Comparison of ENCODE assay signal across 8 cellular contexts in the genomic region with DNA sequence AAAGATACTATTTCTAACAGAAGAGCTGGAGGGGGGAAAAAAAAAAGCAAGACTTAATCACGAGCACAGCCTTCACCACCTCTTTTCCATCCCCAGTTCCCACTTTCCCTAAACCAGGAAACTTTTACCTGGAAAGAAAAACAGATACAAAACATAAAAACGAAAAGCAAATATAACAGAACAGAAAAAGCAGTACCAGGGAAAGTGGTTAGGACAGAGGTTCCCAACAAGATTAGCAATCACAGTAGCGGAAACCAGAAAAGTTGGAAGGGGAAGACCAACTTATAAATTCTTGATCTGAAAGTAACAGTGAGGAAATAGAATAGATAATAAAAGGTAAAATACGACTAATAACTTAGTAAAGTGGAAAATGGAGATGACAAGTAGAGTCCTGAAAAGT. TPM values are rescaled to one million over a fixed set of nuclear protein-coding genes. Genes with fewer than 3 reads are reported as not detected.
DNase-seq lines count a peak whose midpoint lies in the region; ATAC-seq, FAIRE-seq and TF ChIP-seq lines count a peak whose summit lies in the region.

No MANE protein-coding gene starts in this region.

- H3K27ac ChIP-seq in right cardiac atrium (ENCODE audit: low read length) = no peak overlapping the region

- H3K4me3 ChIP-seq in H7 (ENCODE audit: insufficient read depth, low read depth, low read length) (peak overlapping the region; percentile 93), right cardiac atrium (ENCODE audit: low read length) (peak overlapping the region; percentile 94), skeletal muscle satellite cell (ENCODE audit: low read length) (peak overlapping the region; percentile 87)

- FAIRE-seq in D721Med (lab: Jason Lieb, UNC) = no peak

- peak overlapping the region; percentile 98 for H3K4me3 Mint-ChIP-seq in activated B cell treated with CpG ODN at 0.5 μM for 24 hours

- no peaks in the 10 kb centered on the region for H3K9me3 Mint-ChIP-seq in activated B cell treated with CpG ODN at 0.5 μM for 24 hours

- H3K4me1 ChIP-seq in right cardiac atrium (ENCODE audit: control insufficient read depth, insufficient read depth, low read length) (peaks cover 5% of the 10 kb centered on the region), skeletal muscle satellite cell (ENCODE audit: control insufficient read depth, insufficient read depth, low read length) (peaks cover 26% of the 10 kb centered on the region)

- H3K27me3 Mint-ChIP-seq in activated B cell treated with CpG ODN at 0.5 μM for 24 hours = no peaks in the 10 kb centered on the region

- CTCF ChIA-PET in activated B cell treated with CpG ODN at 0.5 μM for 24 hours (lab: Charles Lee) = interaction anchor here (1.7 to 25.8 kb wide), 4 partner anchors 38 to 57 kb away, joined by 4 to 773 read pairs (median 313); a partner anchor contains a TSS

- H3K27me3 ChIP-seq in H7 (ENCODE audit: control insufficient read depth, insufficient read depth, low read length) = no peaks in the 10 kb centered on the region
- H3K27me3 ChIP-seq in right cardiac atrium (ENCODE audit: control insufficient read depth, insufficient read depth) = no peaks in the 10 kb centered on the region
- H3K27me3 ChIP-seq in skeletal muscle satellite cell (ENCODE audit: control insufficient read depth, insufficient read depth, low read length) = no peaks in the 10 kb centered on the region

- intact Hi-C loops in activated B cell treated with CpG ODN at 0.5 μM for 24 hours (cut with micrococcal nuclease) = loop anchor here (1.0 to 10.0 kb wide), 3 partner anchors 46 to 654 kb away; a partner anchor contains a TSS
- intact Hi-C loops in right cardiac atrium (cut with DNase I) = no loop called here

- peaks cover 62% of the 10 kb centered on the region for H3K36me3 Mint-ChIP-seq in activated B cell treated with CpG ODN at 0.5 μM for 24 hours (ENCODE audit: low read depth)

- ATAC-seq in activated B cell treated with CpG ODN at 0.5 μM for 24 hours (ENCODE audit: low read depth) = no peak
- no peak for ATAC-seq in right cardiac atrium
- ATAC-seq in GM21390 (IDR thresholded peaks at IDR 0.05; ENCODE audit: unreplicated experiment) = no peak
- no peak for ATAC-seq in HG02642 (IDR thresholded peaks at IDR 0.05; ENCODE audit: poor library complexity, unreplicated experiment)
- ATAC-seq in HG03097 (IDR thresholded peaks at IDR 0.05; ENCODE audit: low FRiP score, unreplicated experiment) = no peak

- H3K4me1 Mint-ChIP-seq in activated B cell treated with CpG ODN at 0.5 μM for 24 hours = peaks cover 52% of the 10 kb centered on the region

- H3K9ac ChIP-seq in skeletal muscle satellite cell (ENCODE audit: low read depth, low read length) = peak overlapping the region; percentile 99

- TF ChIP-seq CTCF in activated B cell treated with CpG ODN at 0.5 μM for 24 hours (IDR thresholded peaks at IDR 0.05) (no peak), D721Med (IDR thresholded peaks at IDR 0.05; ENCODE audit: insufficient read depth, missing control alignments) (no peak)

- DNase-seq in H7 = no peak
- no peak for DNase-seq in activated B cell treated with CpG ODN at 0.5 μM for 24 hours
- DNase-seq in right cardiac atrium = no peak
- DNase-seq in D721Med (ENCODE audit: insufficient read length, low spot score) = no peak

- peak overlapping the region; percentile 92 for H3K4me2 ChIP-seq in skeletal muscle satellite cell (ENCODE audit: low read length)

- H3K9me3 ChIP-seq in right cardiac atrium (ENCODE audit: control insufficient read depth, low read length) = no peaks in the 10 kb centered on the region
- H3K9me3 ChIP-seq in skeletal muscle satellite cell (replicated peaks; ENCODE audit: low read length) = no peaks in the 10 kb centered on the region

- peaks cover 41% of the 10 kb centered on the region for H3K36me3 ChIP-seq in H7 (replicated peaks; ENCODE audit: control insufficient read depth, insufficient read depth, low read length)
- H3K36me3 ChIP-seq in skeletal muscle satellite cell (ENCODE audit: insufficient read depth, low read length) = peaks cover 54% of the 10 kb centered on the region

- 9% methylated on average over 4 of the region's 4 CpGs for WGBS in right cardiac atrium

- peak overlapping the region; percentile 64 for H3K27ac Mint-ChIP-seq in activated B cell treated with CpG ODN at 0.5 μM for 24 hours

- POLR2A ChIA-PET in activated B cell treated with CpG ODN at 0.5 μM for 24 hours (lab: Charles Lee) = interaction anchor here (0.7 to 4.6 kb wide), 21 partner anchors 10 to 287 kb away, joined by 3 to 46 read pairs (median 13); a partner anchor contains a TSS

RNA-seq across cellular contexts. Expression of a gene that starts 1.2 kb away (rescaled TPM):
- total RNA-seq in H7 (2014; rRNA removed; shearing (Covaris generic)) = 787 and 872 TPM in 2 replicates
- 431 and 484 TPM in 2 replicates for total RNA-seq in activated B cell treated with CpG ODN at 0.5 μM for 24 hours
- total RNA-seq in right cardiac atrium = 100 to 1,000 TPM; 196 to 235 (median 212) TPM
- 145 TPM for polyA plus RNA-seq in right cardiac atrium
- total RNA-seq in skeletal muscle satellite cell (2012; rRNA removed) = 421 and 461 TPM in 2 replicates

RNA-seq across cellular contexts. Expression of a gene that starts 5.8 kb away (rescaled TPM):
- 3.5 and 7.0 TPM in 2 replicates for total RNA-seq in H7 (2014; rRNA removed; shearing (Covaris generic))
- total RNA-seq in activated B cell treated with CpG ODN at 0.5 μM for 24 hours = 1.9 and 3.2 TPM in 2 replicates
- total RNA-seq in right cardiac atrium = 1 to 10 TPM; 1.7 to 3.8 (median 2.6) TPM
- polyA plus RNA-seq in right cardiac atrium = 2.8 TPM
- total RNA-seq in skeletal muscle satellite cell (2012; rRNA removed) = 0.76 and 1.5 TPM in 2 replicates

RNA-seq across cellular contexts. Expression of a gene that starts 6.8 kb away (rescaled TPM):
- 33.2 and 34.2 TPM in 2 replicates for total RNA-seq in H7 (2014; rRNA removed; shearing (Covaris generic))
- total RNA-seq in activated B cell treated with CpG ODN at 0.5 μM for 24 hours (11.7 and 16.7 TPM in 2 replicates), right cardiac atrium (10 to 100 TPM; 12.2 to 19.3 (median 14.6) TPM)
- polyA plus RNA-seq in right cardiac atrium = 16.7 TPM
- total RNA-seq in skeletal muscle satellite cell (2012; rRNA removed) = 20.3 and 24.5 TPM in 2 replicates

RNA-seq across cellular contexts. Expression of a gene that starts 11.9 kb away (rescaled TPM):
- not detected in 2 replicates for total RNA-seq in H7 (2014; rRNA removed; shearing (Covaris generic))
- total RNA-seq in activated B cell treated with CpG ODN at 0.5 μM for 24 hours = not detected in 2 replicates
- total RNA-seq in right cardiac atrium = not detected
- polyA plus RNA-seq in right cardiac atrium = not detected
- not detected in 2 replicates for total RNA-seq in skeletal muscle satellite cell (2012; rRNA removed)

RNA-seq across cellular contexts. Expression of a gene that starts 31.4 kb away (rescaled TPM):
- 0.44 TPM in 1 of 2 replicates, not detected in the other for total RNA-seq in H7 (2014; rRNA removed; shearing (Covaris generic))
- total RNA-seq in activated B cell treated with CpG ODN at 0.5 μM for 24 hours (60.4 and 66.0 TPM in 2 replicates), right cardiac atrium (not detected)
- 0.07 TPM for polyA plus RNA-seq in right cardiac atrium
- not detected in 2 replicates for total RNA-seq in skeletal muscle satellite cell (2012; rRNA removed)
